Comparison of ENCODE assay signal across 8 cellular contexts in the genomic region with DNA sequence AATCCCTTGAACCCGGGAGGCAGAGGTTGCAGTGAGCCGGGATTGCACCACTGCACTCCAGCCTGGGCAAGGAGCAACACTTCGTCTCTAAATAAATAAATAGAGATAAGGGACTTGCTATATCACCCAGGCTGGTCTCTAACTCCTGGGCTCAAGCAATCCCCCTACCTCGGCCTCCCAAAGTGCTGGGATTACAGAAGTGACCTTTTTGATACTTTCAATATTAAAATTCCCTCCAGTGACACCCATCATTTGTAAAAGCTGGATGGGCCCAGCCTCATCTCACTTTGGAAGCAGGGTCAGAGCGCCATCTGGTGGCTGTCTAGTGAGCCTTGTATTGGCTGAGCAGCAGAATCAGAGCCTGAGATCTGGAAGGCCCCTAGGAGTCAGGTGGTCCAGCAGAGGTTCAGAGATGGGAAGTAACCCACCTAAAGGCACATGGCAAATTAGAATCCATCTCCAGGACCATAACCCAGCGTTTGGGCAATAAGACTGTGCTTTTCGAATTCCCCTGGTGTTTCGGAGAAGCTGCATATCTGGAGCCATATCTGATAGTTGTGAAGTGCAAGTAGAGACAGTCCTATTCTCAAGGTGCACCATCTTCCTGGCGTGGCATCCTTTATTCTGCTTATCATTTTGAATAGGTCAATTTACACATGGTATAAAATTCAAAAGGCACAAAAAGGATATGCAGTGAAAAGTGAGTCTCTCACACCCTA. TPM values are rescaled to one million over a fixed set of nuclear protein-coding genes. Genes with fewer than 3 reads are reported as not detected.
A peak's percentile ranks its signal among the peaks of the same experiment; 100 is the strongest.
DNase-seq lines count a peak whose midpoint lies in the region; ATAC-seq and TF ChIP-seq lines count a peak whose summit lies in the region.

No MANE protein-coding gene starts in this region.

- POLR2A ChIA-PET in activated CD4-positive, alpha-beta T cell treated with anti-CD3 and anti-CD28 coated beads, Interleukin-2, amount 10 ng/mL, durations not matched to agents 7 days and 5 days (lab: Charles Lee) = no interaction called here

- H3K4me3 Mint-ChIP-seq in HFFc6 = no peak overlapping the region
- no peak overlapping the region for H3K4me3 Mint-ChIP-seq in activated CD4-positive, alpha-beta T cell treated with anti-CD3 and anti-CD28 coated beads, Interleukin-2, amount 10 ng/mL, durations not matched to agents 7 days and 5 days

- DNase-seq in CMK (ENCODE audit: low read depth) = peak; percentile 64
- DNase-seq in HFFc6 = peak; percentile 67
- DNase-seq in NCI-H446 treated with DMSO at 0.1 percent for 48 hours (lab: John Stamatoyannopoulos, UW) = peak; percentile 40
- DNase-seq in activated CD4-positive, alpha-beta T cell treated with anti-CD3 and anti-CD28 coated beads, Interleukin-2, amount 10 ng/mL, durations not matched to agents 7 days and 5 days = peak; percentile 86
- DNase-seq in coronary artery (ENCODE audit: low spot score) = no peak
- peak; percentile 80 to 97 for DNase-seq in lower leg skin (ENCODE audit: low spot score in 2 of 2)
- DNase-seq in stimulated activated CD4-positive, alpha-beta T cell treated with anti-CD3 and anti-CD28 coated beads, TNF-alpha, amount 100 ng/mL, for 4 hours (ENCODE audit: low read depth in 3 of 3) = peak; percentile 56 to 63 (median 57)

- H3K9me3 Mint-ChIP-seq in HFFc6 = no peaks in the 10 kb centered on the region
- no peaks in the 10 kb centered on the region for H3K9me3 Mint-ChIP-seq in activated CD4-positive, alpha-beta T cell treated with anti-CD3 and anti-CD28 coated beads, Interleukin-2, amount 10 ng/mL, durations not matched to agents 7 days and 5 days

- no peaks in the 10 kb centered on the region for H3K36me3 Mint-ChIP-seq in HFFc6 (ENCODE audit: low read depth)
- no peaks in the 10 kb centered on the region for H3K36me3 Mint-ChIP-seq in activated CD4-positive, alpha-beta T cell treated with anti-CD3 and anti-CD28 coated beads, Interleukin-2, amount 10 ng/mL, durations not matched to agents 7 days and 5 days (ENCODE audit: low read depth)

- H3K4me1 Mint-ChIP-seq in HFFc6 (ENCODE audit: low read depth) = peaks cover 23% of the 10 kb centered on the region
- H3K4me1 Mint-ChIP-seq in activated CD4-positive, alpha-beta T cell treated with anti-CD3 and anti-CD28 coated beads, Interleukin-2, amount 10 ng/mL, durations not matched to agents 7 days and 5 days = peaks cover 4% of the 10 kb centered on the region

- ATAC-seq in GM18868 (IDR thresholded peaks at IDR 0.05; ENCODE audit: unreplicated experiment) = no peak

- no peak overlapping the region for H3K4me3 ChIP-seq in coronary artery
- H3K4me3 ChIP-seq in lower leg skin (ENCODE audit: low read depth, poor library complexity, severe bottlenecking) = no peak overlapping the region

- no peak for TF ChIP-seq POLR2A in lower leg skin (IDR thresholded peaks at IDR 0.05)

- WGBS in lower leg skin, 2 donors = 29 to 35% methylated on average over 9 of the region's 9 CpGs

- CTCF ChIA-PET in activated CD4-positive, alpha-beta T cell treated with anti-CD3 and anti-CD28 coated beads, Interleukin-2, amount 10 ng/mL, durations not matched to agents 7 days and 5 days (lab: Charles Lee) = interaction anchor here (0.8 to 1.4 kb wide), 4 partner anchors 12 to 75 kb away, joined by 3 to 4 read pairs (median 4); no protein-coding TSS in a partner anchor

- peaks cover 9% of the 10 kb centered on the region for H3K27me3 Mint-ChIP-seq in HFFc6 (ENCODE audit: insufficient read depth)
- H3K27me3 Mint-ChIP-seq in activated CD4-positive, alpha-beta T cell treated with anti-CD3 and anti-CD28 coated beads, Interleukin-2, amount 10 ng/mL, durations not matched to agents 7 days and 5 days = no peaks in the 10 kb centered on the region

- H3K27ac Mint-ChIP-seq in HFFc6 = no peak overlapping the region
- H3K27ac Mint-ChIP-seq in activated CD4-positive, alpha-beta T cell treated with anti-CD3 and anti-CD28 coated beads, Interleukin-2, amount 10 ng/mL, durations not matched to agents 7 days and 5 days = no peak overlapping the region

- intact Hi-C loops in lower leg skin (cut with DNase I; ENCODE audit: low total_unique reads) = no loop called here

- H3K27ac ChIP-seq in coronary artery = no peak overlapping the region

- TF ChIP-seq CTCF in HFFc6 (IDR thresholded peaks at IDR 0.05) (peak; percentile 96), coronary artery (IDR thresholded peaks at IDR 0.05) (peak; percentile 90), lower leg skin (IDR thresholded peaks at IDR 0.05) (peak in 1 of 3 donors; percentile 73)

RNA-seq across cellular contexts. Expression of a gene that starts 18.3 kb away (rescaled TPM):
- 10 to 100 TPM; 34.1 to 44.5 (median 38.7) TPM for total RNA-seq in HFFc6 (2021; fragmentation: NEBNext Ultra II Directional; extraction: Animal tissue kit (Norgen Biotek cat#: 25700))
- 10 to 100 TPM; 20.2 to 20.6 TPM for total RNA-seq in activated CD4-positive, alpha-beta T cell treated with anti-CD3 and anti-CD28 coated beads, Interleukin-2, amount 10 ng/mL, durations not matched to agents 7 days and 5 days
- total RNA-seq in lower leg skin = 10 to 100 TPM; 51.0 to 96.7 (median 87.4) TPM

RNA-seq across cellular contexts. Expression of a gene that starts 40.1 kb away (rescaled TPM):
- 10 to 100 TPM in 5 of 6 experiments, 1 to 10 TPM in 1; 8.7 to 20.4 (median 17.5) TPM for total RNA-seq in HFFc6 (2021; fragmentation: NEBNext Ultra II Directional; extraction: Animal tissue kit (Norgen Biotek cat#: 25700))
- 10 to 100 TPM; 53.0 to 55.1 TPM for total RNA-seq in activated CD4-positive, alpha-beta T cell treated with anti-CD3 and anti-CD28 coated beads, Interleukin-2, amount 10 ng/mL, durations not matched to agents 7 days and 5 days
- 1 to 10 TPM in 2 of 4 donors, under 1 TPM in 2; 0.47 to 5.2 (median 2.1) TPM for total RNA-seq in lower leg skin

RNA-seq across cellular contexts. Expression of a gene that starts 53.2 kb away (rescaled TPM):
- not detected for total RNA-seq in HFFc6 (2021; fragmentation: NEBNext Ultra II Directional; extraction: Animal tissue kit (Norgen Biotek cat#: 25700))
- not detected for total RNA-seq in activated CD4-positive, alpha-beta T cell treated with anti-CD3 and anti-CD28 coated beads, Interleukin-2, amount 10 ng/mL, durations not matched to agents 7 days and 5 days
- 1 to 10 TPM in 1 of 4 donors, under 1 TPM in 2, not detected in 1; 0.42 to 3.1 (median 0.69) TPM for total RNA-seq in lower leg skin
